1 cellular context compared by ENCODE assay signal in the genomic region with DNA sequence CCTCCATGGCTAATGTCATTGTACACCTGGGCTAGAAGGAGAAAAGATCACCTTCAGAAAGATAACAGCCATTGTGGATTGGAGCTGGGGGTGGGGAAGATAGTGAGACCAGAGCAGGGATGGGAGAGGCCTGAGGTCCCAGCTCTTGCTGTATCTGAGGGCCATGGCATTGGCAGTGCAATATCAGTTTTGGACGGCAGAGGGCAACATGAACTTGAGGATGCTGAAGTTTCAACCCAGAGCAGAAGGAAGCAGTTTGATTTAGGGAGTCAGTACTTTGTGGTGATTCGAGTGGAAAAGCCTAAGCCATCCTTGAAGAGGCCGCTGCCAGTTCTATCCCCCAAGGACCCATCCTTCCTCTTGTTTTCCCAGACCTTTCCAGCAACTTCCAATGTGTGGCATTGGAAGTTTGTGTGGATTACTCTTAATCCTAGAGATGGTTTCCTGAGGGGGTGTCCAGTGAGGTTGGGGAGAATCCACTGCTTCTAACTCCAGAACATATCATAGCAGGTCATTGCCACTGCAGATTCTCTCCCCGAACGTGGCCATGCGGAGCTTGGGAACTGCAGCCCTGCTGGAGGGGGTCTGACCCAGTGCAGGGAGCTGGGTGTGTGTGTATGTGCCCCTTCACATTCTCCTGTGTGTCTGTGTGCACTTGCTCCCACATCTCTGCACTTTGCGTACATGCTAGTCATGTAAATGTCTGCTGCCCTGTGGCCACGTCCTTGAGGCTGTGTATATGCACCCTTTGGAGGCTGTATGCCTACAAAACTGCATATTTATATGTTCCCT.
TF ChIP-seq lines count a peak whose summit lies in the region.

No MANE protein-coding gene starts in this region.

TF ChIP-seq in GM23338, 12 proteins besides CTCF, POLR2A, EP300 and RAD21 (continued from another document):
- TF ChIP-seq, protein P1, sequence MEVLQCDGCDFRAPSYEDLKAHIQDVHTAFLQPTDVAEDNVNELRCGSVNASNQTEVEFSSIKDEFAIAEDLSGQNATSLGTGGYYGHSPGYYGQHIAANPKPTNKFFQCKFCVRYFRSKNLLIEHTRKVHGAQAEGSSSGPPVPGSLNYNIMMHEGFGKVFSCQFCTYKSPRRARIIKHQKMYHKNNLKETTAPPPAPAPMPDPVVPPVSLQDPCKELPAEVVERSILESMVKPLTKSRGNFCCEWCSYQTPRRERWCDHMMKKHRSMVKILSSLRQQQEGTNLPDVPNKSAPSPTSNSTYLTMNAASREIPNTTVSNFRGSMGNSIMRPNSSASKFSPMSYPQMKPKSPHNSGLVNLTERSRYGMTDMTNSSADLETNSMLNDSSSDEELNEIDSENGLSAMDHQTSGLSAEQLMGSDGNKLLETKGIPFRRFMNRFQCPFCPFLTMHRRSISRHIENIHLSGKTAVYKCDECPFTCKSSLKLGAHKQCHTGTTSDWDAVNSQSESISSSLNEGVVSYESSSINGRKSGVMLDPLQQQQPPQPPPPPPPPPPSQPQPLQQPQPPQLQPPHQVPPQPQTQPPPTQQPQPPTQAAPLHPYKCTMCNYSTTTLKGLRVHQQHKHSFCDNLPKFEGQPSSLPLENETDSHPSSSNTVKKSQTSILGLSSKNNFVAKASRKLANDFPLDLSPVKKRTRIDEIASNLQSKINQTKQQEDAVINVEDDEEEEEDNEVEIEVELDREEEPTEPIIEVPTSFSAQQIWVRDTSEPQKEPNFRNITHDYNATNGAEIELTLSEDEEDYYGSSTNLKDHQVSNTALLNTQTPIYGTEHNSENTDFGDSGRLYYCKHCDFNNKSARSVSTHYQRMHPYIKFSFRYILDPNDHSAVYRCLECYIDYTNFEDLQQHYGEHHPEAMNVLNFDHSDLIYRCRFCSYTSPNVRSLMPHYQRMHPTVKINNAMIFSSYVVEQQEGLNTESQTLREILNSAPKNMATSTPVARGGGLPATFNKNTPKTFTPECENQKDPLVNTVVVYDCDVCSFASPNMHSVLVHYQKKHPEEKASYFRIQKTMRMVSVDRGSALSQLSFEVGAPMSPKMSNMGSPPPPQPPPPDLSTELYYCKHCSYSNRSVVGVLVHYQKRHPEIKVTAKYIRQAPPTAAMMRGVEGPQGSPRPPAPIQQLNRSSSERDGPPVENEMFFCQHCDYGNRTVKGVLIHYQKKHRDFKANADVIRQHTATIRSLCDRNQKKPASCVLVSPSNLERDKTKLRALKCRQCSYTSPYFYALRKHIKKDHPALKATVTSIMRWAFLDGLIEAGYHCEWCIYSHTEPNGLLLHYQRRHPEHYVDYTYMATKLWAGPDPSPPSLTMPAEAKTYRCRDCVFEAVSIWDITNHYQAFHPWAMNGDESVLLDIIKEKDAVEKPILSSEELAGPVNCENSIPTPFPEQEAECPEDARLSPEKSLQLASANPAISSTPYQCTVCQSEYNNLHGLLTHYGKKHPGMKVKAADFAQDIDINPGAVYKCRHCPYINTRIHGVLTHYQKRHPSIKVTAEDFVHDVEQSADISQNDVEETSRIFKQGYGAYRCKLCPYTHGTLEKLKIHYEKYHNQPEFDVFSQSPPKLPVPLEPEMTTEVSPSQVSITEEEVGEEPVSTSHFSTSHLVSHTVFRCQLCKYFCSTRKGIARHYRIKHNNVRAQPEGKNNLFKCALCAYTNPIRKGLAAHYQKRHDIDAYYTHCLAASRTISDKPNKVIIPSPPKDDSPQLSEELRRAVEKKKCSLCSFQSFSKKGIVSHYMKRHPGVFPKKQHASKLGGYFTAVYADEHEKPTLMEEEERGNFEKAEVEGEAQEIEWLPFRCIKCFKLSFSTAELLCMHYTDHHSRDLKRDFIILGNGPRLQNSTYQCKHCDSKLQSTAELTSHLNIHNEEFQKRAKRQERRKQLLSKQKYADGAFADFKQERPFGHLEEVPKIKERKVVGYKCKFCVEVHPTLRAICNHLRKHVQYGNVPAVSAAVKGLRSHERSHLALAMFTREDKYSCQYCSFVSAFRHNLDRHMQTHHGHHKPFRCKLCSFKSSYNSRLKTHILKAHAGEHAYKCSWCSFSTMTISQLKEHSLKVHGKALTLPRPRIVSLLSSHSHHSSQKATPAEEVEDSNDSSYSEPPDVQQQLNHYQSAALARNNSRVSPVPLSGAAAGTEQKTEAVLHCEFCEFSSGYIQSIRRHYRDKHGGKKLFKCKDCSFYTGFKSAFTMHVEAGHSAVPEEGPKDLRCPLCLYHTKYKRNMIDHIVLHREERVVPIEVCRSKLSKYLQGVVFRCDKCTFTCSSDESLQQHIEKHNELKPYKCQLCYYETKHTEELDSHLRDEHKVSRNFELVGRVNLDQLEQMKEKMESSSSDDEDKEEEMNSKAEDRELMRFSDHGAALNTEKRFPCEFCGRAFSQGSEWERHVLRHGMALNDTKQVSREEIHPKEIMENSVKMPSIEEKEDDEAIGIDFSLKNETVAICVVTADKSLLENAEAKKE (CRISPR knock-in tag; IDR thresholded peaks at IDR 0.05) = no peak
- TF ChIP-seq JUNB (IDR thresholded peaks at IDR 0.05; ENCODE audit: unreplicated experiment) = no peak
- no peak for TF ChIP-seq NANOG (IDR thresholded peaks at IDR 0.05; ENCODE audit: borderline replicate concordance)
- TF ChIP-seq POLR2AphosphoS5 (IDR thresholded peaks at IDR 0.05; ENCODE audit: low read depth) = no peak
- no peak for TF ChIP-seq CREB1 (CRISPR knock-in tag; IDR thresholded peaks at IDR 0.05; ENCODE audit: low read depth)
- TF ChIP-seq, protein P2, sequence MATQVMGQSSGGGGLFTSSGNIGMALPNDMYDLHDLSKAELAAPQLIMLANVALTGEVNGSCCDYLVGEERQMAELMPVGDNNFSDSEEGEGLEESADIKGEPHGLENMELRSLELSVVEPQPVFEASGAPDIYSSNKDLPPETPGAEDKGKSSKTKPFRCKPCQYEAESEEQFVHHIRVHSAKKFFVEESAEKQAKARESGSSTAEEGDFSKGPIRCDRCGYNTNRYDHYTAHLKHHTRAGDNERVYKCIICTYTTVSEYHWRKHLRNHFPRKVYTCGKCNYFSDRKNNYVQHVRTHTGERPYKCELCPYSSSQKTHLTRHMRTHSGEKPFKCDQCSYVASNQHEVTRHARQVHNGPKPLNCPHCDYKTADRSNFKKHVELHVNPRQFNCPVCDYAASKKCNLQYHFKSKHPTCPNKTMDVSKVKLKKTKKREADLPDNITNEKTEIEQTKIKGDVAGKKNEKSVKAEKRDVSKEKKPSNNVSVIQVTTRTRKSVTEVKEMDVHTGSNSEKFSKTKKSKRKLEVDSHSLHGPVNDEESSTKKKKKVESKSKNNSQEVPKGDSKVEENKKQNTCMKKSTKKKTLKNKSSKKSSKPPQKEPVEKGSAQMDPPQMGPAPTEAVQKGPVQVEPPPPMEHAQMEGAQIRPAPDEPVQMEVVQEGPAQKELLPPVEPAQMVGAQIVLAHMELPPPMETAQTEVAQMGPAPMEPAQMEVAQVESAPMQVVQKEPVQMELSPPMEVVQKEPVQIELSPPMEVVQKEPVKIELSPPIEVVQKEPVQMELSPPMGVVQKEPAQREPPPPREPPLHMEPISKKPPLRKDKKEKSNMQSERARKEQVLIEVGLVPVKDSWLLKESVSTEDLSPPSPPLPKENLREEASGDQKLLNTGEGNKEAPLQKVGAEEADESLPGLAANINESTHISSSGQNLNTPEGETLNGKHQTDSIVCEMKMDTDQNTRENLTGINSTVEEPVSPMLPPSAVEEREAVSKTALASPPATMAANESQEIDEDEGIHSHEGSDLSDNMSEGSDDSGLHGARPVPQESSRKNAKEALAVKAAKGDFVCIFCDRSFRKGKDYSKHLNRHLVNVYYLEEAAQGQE (IDR thresholded peaks at IDR 0.05; ENCODE audit: unreplicated experiment) = no peak
- no peak for TF ChIP-seq ZNF331 (CRISPR knock-in tag; IDR thresholded peaks at IDR 0.05; ENCODE audit: low read depth)
- TF ChIP-seq, protein P3, sequence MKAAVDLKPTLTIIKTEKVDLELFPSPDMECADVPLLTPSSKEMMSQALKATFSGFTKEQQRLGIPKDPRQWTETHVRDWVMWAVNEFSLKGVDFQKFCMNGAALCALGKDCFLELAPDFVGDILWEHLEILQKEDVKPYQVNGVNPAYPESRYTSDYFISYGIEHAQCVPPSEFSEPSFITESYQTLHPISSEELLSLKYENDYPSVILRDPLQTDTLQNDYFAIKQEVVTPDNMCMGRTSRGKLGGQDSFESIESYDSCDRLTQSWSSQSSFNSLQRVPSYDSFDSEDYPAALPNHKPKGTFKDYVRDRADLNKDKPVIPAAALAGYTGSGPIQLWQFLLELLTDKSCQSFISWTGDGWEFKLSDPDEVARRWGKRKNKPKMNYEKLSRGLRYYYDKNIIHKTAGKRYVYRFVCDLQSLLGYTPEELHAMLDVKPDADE (IDR thresholded peaks at IDR 0.05) = no peak
